ENCODE assay signal across 1 cellular context in genomic region chr6:135135835-135136234, GRCh38.
TF ChIP-seq lines count a peak whose summit lies in the region.

No MANE protein-coding gene starts in this region.

TF ChIP-seq in H1, 55 proteins besides CTCF, POLR2A, EP300 and RAD21:
- TF ChIP-seq SP1 (IDR thresholded peaks at IDR 0.05; ENCODE audit: low read depth, low read length) (no peak), KDM5A (IDR thresholded peaks at IDR 0.05; ENCODE audit: low read length) (no peak), SAP30 (IDR thresholded peaks at IDR 0.05; ENCODE audit: insufficient read depth, insufficient replicate concordance, low read length) (no peak), KDM4A (IDR thresholded peaks at IDR 0.05; ENCODE audit: low read depth, low read length, severe bottlenecking) (no peak), MAX (IDR thresholded peaks at IDR 0.05) (no peak), HDAC6 (IDR thresholded peaks at IDR 0.05; ENCODE audit: low read depth, low read length) (no peak), EZH2 (IDR thresholded peaks at IDR 0.05; ENCODE audit: low read depth, low read length, severe bottlenecking) (no peak), BCL11A (IDR thresholded peaks at IDR 0.05; ENCODE audit: low read depth in 2 of 2, low read length in 2 of 2) (no peak), GABPA (IDR thresholded peaks at IDR 0.05; ENCODE audit: borderline replicate concordance, insufficient read depth, low read length) (no peak), USF2 (IDR thresholded peaks at IDR 0.05; ENCODE audit: low read length) (no peak), TAF7 (optimal IDR thresholded peaks at IDR 0.05; ENCODE audit: borderline replicate concordance, low read depth, low read length) (no peak), SUZ12 (IDR thresholded peaks at IDR 0.05; ENCODE audit: low read length) (no peak), NRF1 (IDR thresholded peaks at IDR 0.05; ENCODE audit: low read depth, low read length) (no peak), SP2 (IDR thresholded peaks at IDR 0.05; ENCODE audit: low read length) (no peak), POU5F1 (IDR thresholded peaks at IDR 0.05; ENCODE audit: low read depth, low read length) (no peak), SIX5 (IDR thresholded peaks at IDR 0.05; ENCODE audit: low read depth, low read length) (no peak), YY1 (IDR thresholded peaks at IDR 0.05; ENCODE audit: low read depth, low read length) (no peak)
